In the genomic region with DNA sequence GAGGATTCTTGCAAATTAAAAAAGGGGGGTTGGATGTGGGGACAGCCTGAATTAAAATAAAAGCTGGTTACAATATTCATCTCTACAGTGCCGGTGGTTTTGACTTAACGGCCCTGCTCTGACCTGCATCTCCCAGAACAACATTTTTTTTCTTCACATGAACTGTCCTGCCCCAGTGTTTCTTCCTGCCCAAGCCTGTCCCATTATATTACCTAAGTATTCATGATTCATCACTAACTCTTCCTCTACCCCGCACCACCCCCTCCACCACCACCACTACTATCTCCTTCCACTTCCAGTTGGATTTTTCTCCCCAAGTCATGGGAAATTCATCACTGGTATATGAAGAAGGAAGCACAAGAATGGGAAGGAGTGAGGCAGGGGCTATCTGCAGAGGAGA, we compare ENCODE assay signal across 17 cellular contexts.
"Had no signal": no experiment of that assay in that cellular context is flagged by ENCODE, and none has a peak within 500 bp of the region (broad histone marks: within the 10 kb centered on the region; RNA-seq: fewer than 3 reads in every experiment).

No MANE protein-coding gene starts in this region.

- ATAC-seq: mucosa of descending colon, pancreas, right cardiac atrium had no signal

- H3K4me1 Mint-ChIP-seq: neural progenitor cell had no signal

- DNase-seq: effector memory CD4-positive, alpha-beta T cell; foreskin melanocyte; head of caudate nucleus; mucosa of descending colon; occipital lobe; pancreas; right cardiac atrium; small intestine; stimulated activated CD4-positive, alpha-beta T cell treated with anti-CD3 and anti-CD28 coated beads, Interleukin-12 subunit alpha, Interleukin-12 subunit beta, amount 100 ng/mL, for 4 hours; stimulated activated naive CD4-positive, alpha-beta T cell treated with Interleukin-2 at 50 U/mL for 16 hours; tibial artery; upper lobe of left lung; uterus had no signal

- H3K9me3 Mint-ChIP-seq: natural killer cell treated with Interleukin-12 subunit alpha and Interleukin-12 subunit beta and Interleukin-15 and Interleukin-18, amount 100 ng/mL, for 72 hours; neural progenitor cell had no signal

- H3K27ac Mint-ChIP-seq: natural killer cell treated with Interleukin-12 subunit alpha and Interleukin-12 subunit beta and Interleukin-15 and Interleukin-18, amount 100 ng/mL, for 72 hours; neural progenitor cell; progenitor cell of endocrine pancreas had no signal

- H3K4me3 ChIP-seq: hepatocyte, mucosa of descending colon, neural progenitor cell, pancreas, tibial artery, upper lobe of left lung, uterus had no signal

- H3K4me3 Mint-ChIP-seq: natural killer cell treated with Interleukin-12 subunit alpha and Interleukin-12 subunit beta and Interleukin-15 and Interleukin-18, amount 100 ng/mL, for 72 hours; neural progenitor cell had no signal
